ENCODE assay signal across 1 cellular context in the genomic region with DNA sequence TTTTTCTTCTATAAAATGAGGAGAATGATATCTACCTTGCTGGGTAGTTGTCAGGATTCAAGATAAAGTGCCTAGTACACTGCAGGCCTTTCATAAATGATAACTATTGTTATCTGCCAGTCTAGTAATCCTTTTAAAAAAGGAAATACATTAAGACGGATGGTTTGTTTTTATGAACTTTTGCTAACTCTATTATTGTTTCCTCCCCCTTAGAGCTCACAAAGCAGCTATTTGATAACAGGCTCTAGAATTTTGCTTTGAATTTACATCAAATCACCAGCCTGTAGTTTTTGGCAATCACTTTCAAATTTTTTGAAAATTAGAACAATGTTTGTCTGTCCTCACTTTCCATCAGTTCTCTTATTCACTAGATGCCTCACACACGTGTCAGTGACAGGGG.
TF ChIP-seq lines count a peak whose summit lies in the region.

No MANE protein-coding gene starts in this region.

TF ChIP-seq in WTC11, 78 proteins besides CTCF, POLR2A, EP300 and RAD21 (continued from another document):
- TF ChIP-seq HMGA2 (CRISPR knock-in tag; IDR thresholded peaks at IDR 0.05) (no peak), ZNF263 (CRISPR knock-in tag; IDR thresholded peaks at IDR 0.05; ENCODE audit: low read depth) (no peak), ELF4 (CRISPR knock-in tag; IDR thresholded peaks at IDR 0.05; ENCODE audit: low read depth) (no peak), E2F1 (CRISPR knock-in tag; IDR thresholded peaks at IDR 0.05) (no peak), SP1 (CRISPR knock-in tag; conservative IDR thresholded peaks at IDR 0.05) (no peak), SMAD4 (CRISPR knock-in tag; IDR thresholded peaks at IDR 0.05) (no peak), KAT7 (CRISPR knock-in tag; IDR thresholded peaks at IDR 0.05; ENCODE audit: borderline replicate concordance) (no peak)
- TF ChIP-seq, protein P1, sequence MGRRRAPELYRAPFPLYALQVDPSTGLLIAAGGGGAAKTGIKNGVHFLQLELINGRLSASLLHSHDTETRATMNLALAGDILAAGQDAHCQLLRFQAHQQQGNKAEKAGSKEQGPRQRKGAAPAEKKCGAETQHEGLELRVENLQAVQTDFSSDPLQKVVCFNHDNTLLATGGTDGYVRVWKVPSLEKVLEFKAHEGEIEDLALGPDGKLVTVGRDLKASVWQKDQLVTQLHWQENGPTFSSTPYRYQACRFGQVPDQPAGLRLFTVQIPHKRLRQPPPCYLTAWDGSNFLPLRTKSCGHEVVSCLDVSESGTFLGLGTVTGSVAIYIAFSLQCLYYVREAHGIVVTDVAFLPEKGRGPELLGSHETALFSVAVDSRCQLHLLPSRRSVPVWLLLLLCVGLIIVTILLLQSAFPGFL (CRISPR knock-in tag; IDR thresholded peaks at IDR 0.05; ENCODE audit: borderline replicate concordance), result no peak
- TF ChIP-seq, protein P2, sequence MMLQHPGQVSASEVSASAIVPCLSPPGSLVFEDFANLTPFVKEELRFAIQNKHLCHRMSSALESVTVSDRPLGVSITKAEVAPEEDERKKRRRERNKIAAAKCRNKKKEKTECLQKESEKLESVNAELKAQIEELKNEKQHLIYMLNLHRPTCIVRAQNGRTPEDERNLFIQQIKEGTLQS (CRISPR knock-in tag; conservative IDR thresholded peaks at IDR 0.05), result no peak
- TF ChIP-seq, protein P3, sequence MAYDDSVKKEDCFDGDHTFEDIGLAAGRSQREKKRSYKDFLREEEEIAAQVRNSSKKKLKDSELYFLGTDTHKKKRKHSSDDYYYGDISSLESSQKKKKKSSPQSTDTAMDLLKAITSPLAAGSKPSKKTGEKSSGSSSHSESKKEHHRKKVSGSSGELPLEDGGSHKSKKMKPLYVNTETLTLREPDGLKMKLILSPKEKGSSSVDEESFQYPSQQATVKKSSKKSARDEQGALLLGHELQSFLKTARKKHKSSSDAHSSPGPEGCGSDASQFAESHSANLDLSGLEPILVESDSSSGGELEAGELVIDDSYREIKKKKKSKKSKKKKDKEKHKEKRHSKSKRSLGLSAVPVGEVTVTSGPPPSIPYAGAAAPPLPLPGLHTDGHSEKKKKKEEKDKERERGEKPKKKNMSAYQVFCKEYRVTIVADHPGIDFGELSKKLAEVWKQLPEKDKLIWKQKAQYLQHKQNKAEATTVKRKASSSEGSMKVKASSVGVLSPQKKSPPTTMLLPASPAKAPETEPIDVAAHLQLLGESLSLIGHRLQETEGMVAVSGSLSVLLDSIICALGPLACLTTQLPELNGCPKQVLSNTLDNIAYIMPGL (CRISPR knock-in tag; IDR thresholded peaks at IDR 0.05), result no peak
TF ChIP-seq in WTC11: peak in this region for 0.
